In the genomic region with DNA sequence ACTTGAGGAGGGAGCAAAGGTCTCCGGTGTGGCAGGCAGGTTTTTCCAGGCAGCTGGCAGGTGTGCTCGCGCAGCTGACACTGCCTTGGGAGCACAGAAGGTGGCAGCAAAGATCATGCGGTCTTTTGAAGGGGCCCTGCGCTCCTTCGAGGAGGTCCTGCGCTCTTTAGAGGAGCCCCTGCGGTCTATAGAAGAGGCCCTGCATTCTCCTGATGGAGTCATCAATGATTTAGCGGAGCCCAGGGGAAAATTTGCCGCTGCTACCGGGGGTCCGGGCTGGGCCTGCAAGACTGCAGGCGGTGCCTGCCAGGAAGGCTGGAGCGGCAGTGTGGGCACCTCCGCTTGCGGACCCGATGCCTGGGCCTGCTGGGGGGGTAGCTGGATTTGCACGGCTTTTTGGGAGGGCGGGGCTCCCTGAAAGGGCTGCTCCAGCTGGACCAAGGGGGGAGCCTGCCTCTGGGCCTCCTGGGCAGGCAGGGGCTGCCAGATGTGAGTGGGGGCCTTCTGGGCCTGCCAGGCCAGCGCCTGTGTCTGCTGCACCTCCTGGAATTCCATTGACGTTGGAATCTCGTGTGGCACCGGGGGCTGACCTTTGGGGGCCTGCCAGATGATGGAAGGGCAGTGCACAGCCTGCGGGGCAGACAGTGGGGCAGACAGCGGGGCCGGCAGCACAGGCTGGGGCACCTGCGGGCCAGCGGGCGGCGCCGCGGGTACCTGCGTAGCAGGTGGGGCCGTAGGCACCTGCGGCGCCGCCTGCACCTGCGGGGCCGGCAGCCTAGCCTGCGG, we compare ENCODE assay signal across 13 cellular contexts. TPM values are rescaled to one million over a fixed set of nuclear protein-coding genes. Genes with fewer than 3 reads are reported as not detected.
A peak's percentile ranks its signal among the peaks of the same experiment; 100 is the strongest.
DNase-seq lines count a peak whose midpoint lies in the region; FAIRE-seq and TF ChIP-seq lines count a peak whose summit lies in the region.
"Had no signal": no experiment of that assay in that cellular context is flagged by ENCODE, and none has a peak within 500 bp of the region (broad histone marks: within the 10 kb centered on the region; RNA-seq: fewer than 3 reads in every experiment).

No MANE protein-coding gene starts in this region.

- H3K9me3 Mint-ChIP-seq in H9: peaks cover 54 to 55% of the 10 kb centered on the region in 2 experiments
- H3K9me3 Mint-ChIP-seq in astrocyte (ENCODE audit: unreplicated experiment): peaks cover 5% of the 10 kb centered on the region
- H3K9me3 Mint-ChIP-seq in T-helper 2 cell treated with Interferon-gamma antibody and Interleukin-4, amounts not matched to agents 5 μg/mL and 100 μg/mL, for 36 hours: no peaks in the 10 kb centered on the region

- no peaks in the 10 kb centered on the region for H3K79me1 ChIP-seq in H9 (ENCODE audit: insufficient read depth, low read depth, low read length, poor library complexity, severe bottlenecking)

- no peak overlapping the region for H3K56ac ChIP-seq in H9 (ENCODE audit: insufficient read length, low read depth, low read length)

- H3K9me3 ChIP-seq in H9 (ENCODE audit: control insufficient read depth, low read depth, low read length) (peaks cover 20% of the 10 kb centered on the region), astrocyte (ENCODE audit: insufficient read depth, low read depth, low read length) (no peaks in the 10 kb centered on the region), neural cell (ENCODE audit: low read length) (no peaks in the 10 kb centered on the region), left ventricle myocardium inferior (replicated peaks) (no peaks in the 10 kb centered on the region)

- intact Hi-C loops in left ventricle myocardium inferior (cut with micrococcal nuclease): loop anchor here (10.0 kb wide), 1 partner anchor 229 kb away; no protein-coding TSS in a partner anchor

- H2AFZ ChIP-seq in H9 (ENCODE audit: low read length) (no peak overlapping the region), astrocyte (ENCODE audit: low read depth, low read length) (no peak overlapping the region), neural cell (ENCODE audit: low read depth, low read length) (no peak overlapping the region)

- H3K4me1 ChIP-seq in H9 (ENCODE audit: insufficient read depth, low read length): no peaks in the 10 kb centered on the region
- H3K4me1 ChIP-seq in astrocyte (ENCODE audit: insufficient read depth, low read length): no peaks in the 10 kb centered on the region
- H3K4me1 ChIP-seq in left ventricle myocardium inferior: no peaks in the 10 kb centered on the region

- H3K27me3 Mint-ChIP-seq in H9 (ENCODE audit: low read depth) (no peaks in the 10 kb centered on the region), astrocyte (ENCODE audit: low read depth, unreplicated experiment) (no peaks in the 10 kb centered on the region)
- H3K27me3 Mint-ChIP-seq in T-helper 2 cell treated with Interferon-gamma antibody and Interleukin-4, amounts not matched to agents 5 μg/mL and 100 μg/mL, for 36 hours (ENCODE audit: low read depth): peaks cover 4% of the 10 kb centered on the region

- no peak overlapping the region for H2BK12ac ChIP-seq in H9 (ENCODE audit: insufficient read length, low read depth, low read length)

- H3K14ac ChIP-seq in H9 (ENCODE audit: insufficient read depth, low read length): no peak overlapping the region

- peak; percentile 60 for TF ChIP-seq CTCF in H9 (conservative IDR thresholded peaks at IDR 0.05)
- TF ChIP-seq CTCF in astrocyte (IDR thresholded peaks at IDR 0.05; ENCODE audit: insufficient read depth, low read depth, low read length): no peak
- peak; percentile 78 for TF ChIP-seq CTCF in neural cell (IDR thresholded peaks at IDR 0.05; ENCODE audit: poor library complexity, severe bottlenecking)
- TF ChIP-seq CTCF in left ventricle myocardium inferior (IDR thresholded peaks at IDR 0.05; ENCODE audit: borderline replicate concordance): no peak

- H3K27ac Mint-ChIP-seq in H9 (no peak overlapping the region; a peak in 1 of 7 replicates), astrocyte (ENCODE audit: unreplicated experiment) (no peak overlapping the region)
- no peak overlapping the region for H3K27ac Mint-ChIP-seq in T-helper 2 cell treated with Interferon-gamma antibody and Interleukin-4, amounts not matched to agents 5 μg/mL and 100 μg/mL, for 36 hours

- no peak overlapping the region for H2AK5ac ChIP-seq in H9 (ENCODE audit: insufficient read length, low read length)

- no peak overlapping the region for H3T11ph ChIP-seq in H9 (ENCODE audit: low read length)

- H3K4me3 ChIP-seq in astrocyte (ENCODE audit: insufficient read depth, low read depth, low read length) (no peak overlapping the region), neural cell (ENCODE audit: low read length) (peak overlapping the region; percentile 83), left ventricle myocardium inferior (no peak overlapping the region)

- H3K36me3 ChIP-seq in astrocyte (ENCODE audit: insufficient read depth, low read length) (no peaks in the 10 kb centered on the region), neural cell (ENCODE audit: insufficient read depth, low read length) (no peaks in the 10 kb centered on the region), left ventricle myocardium inferior (no peaks in the 10 kb centered on the region)

- no peaks in the 10 kb centered on the region for H3K79me2 ChIP-seq in H9 (ENCODE audit: insufficient read depth, low read length)
- H3K79me2 ChIP-seq in astrocyte (ENCODE audit: insufficient read depth, low read length): no peaks in the 10 kb centered on the region
- H3K79me2 ChIP-seq in neural cell (replicated peaks; ENCODE audit: insufficient read depth, low read length): peaks cover 11% of the 10 kb centered on the region

- no peaks in the 10 kb centered on the region for H4K20me1 ChIP-seq in H9 (ENCODE audit: control insufficient read depth, insufficient read depth, insufficient read length)
- no peaks in the 10 kb centered on the region for H4K20me1 ChIP-seq in astrocyte (ENCODE audit: insufficient read depth, low read length)
- no peaks in the 10 kb centered on the region for H4K20me1 ChIP-seq in neural cell (ENCODE audit: insufficient read depth)

- H3K4me2 ChIP-seq in H9 (ENCODE audit: insufficient read depth, insufficient read length, low read length) (no peak overlapping the region), astrocyte (ENCODE audit: low read length) (no peak overlapping the region), neural cell (ENCODE audit: low read length) (peak overlapping the region; percentile 34)

- H3K9me2 ChIP-seq in neural cell (ENCODE audit: insufficient read depth, low read length): no peaks in the 10 kb centered on the region

- H3K23ac ChIP-seq in H9 (ENCODE audit: insufficient read length, low read depth, low read length): no peak overlapping the region

- no peak overlapping the region for H3K4ac ChIP-seq in H9 (ENCODE audit: low read depth, low read length)

- H2BK5ac ChIP-seq in H9 (ENCODE audit: insufficient read length, low read length): no peak overlapping the region

- H2BK20ac ChIP-seq in H9 (ENCODE audit: low read depth, low read length, poor library complexity, severe bottlenecking): no peak overlapping the region

- H3K27ac ChIP-seq in H9 (ENCODE audit: insufficient read length, low read depth, low read length) (no peak overlapping the region), astrocyte (ENCODE audit: low read depth, low read length) (no peak overlapping the region), neural cell (ENCODE audit: low read length) (peak overlapping the region; percentile 30), left ventricle myocardium inferior (replicated peaks) (no peak overlapping the region)

- H3K9ac ChIP-seq in H9 (ENCODE audit: extremely low read depth, insufficient read length, low read length) (no peak overlapping the region), astrocyte (ENCODE audit: low read length) (no peak overlapping the region), neural cell (ENCODE audit: low read length) (peak overlapping the region; percentile 48)

- H4K91ac ChIP-seq in H9 (ENCODE audit: insufficient read length, low read depth, low read length): no peak overlapping the region

- no peak for TF ChIP-seq EP300 in neural cell (conservative IDR thresholded peaks at IDR 0.05; ENCODE audit: poor library complexity, severe bottlenecking)

- peak overlapping the region; percentile 23 to 33; a peak in 2 of 5 replicates for H3K4me3 Mint-ChIP-seq in H9
- H3K4me3 Mint-ChIP-seq in astrocyte (ENCODE audit: unreplicated experiment): peak overlapping the region; percentile 20
- H3K4me3 Mint-ChIP-seq in T-helper 2 cell treated with Interferon-gamma antibody and Interleukin-4, amounts not matched to agents 5 μg/mL and 100 μg/mL, for 36 hours: no peak overlapping the region

- H2BK15ac ChIP-seq in H9 (ENCODE audit: low read depth, low read length): no peak overlapping the region

- DNase-seq in DMS53 (lab: John Stamatoyannopoulos, UW) (peak; percentile 46), DMS53 treated with DMSO at 0.1 percent for 48 hours (lab: John Stamatoyannopoulos, UW; ENCODE audit: unreplicated experiment) (no peak), H9 (peak; percentile 62), astrocyte (ENCODE audit: low read depth) (no peak), left ventricle myocardium inferior (no peak), CD1c-positive myeloid dendritic cell (ENCODE audit: extremely low spot score) (no peak)
- no peak for DNase-seq in T-helper 2 cell treated with Interferon-gamma antibody and Interleukin-4, amounts not matched to agents 5 μg/mL and 100 μg/mL, for 36 hours (ENCODE audit: low spot score)
- DNase-seq: C1 segment of cervical spinal cord, KBM-7, NCI-H1694 had no signal

- WGBS in H9 (ENCODE audit: extremely low coverage, insufficient read length, low lambda C conversion rate): no CpG with 5 or more reads among the region's 40 CpGs

- H3K36me3 Mint-ChIP-seq in H9 (ENCODE audit: insufficient read depth in 1 of 3, low read depth in 3 of 3) (peaks cover 0 to 6% (median 1%) of the 10 kb centered on the region in 3 experiments; a peak in 3 of 7 replicates), astrocyte (ENCODE audit: low read depth, unreplicated experiment) (peaks cover 2% of the 10 kb centered on the region)
- H3K36me3 Mint-ChIP-seq in T-helper 2 cell treated with Interferon-gamma antibody and Interleukin-4, amounts not matched to agents 5 μg/mL and 100 μg/mL, for 36 hours (ENCODE audit: low read depth): no peaks in the 10 kb centered on the region

- no peaks in the 10 kb centered on the region for H3F3A ChIP-seq in neural cell (ENCODE audit: insufficient read depth, low read length, poor library complexity, severe bottlenecking)

- no peak for FAIRE-seq in astrocyte (lab: Jason Lieb, UNC)
- FAIRE-seq: GM12892 had no signal

- H4K5ac ChIP-seq in H9 (ENCODE audit: insufficient read length, low read depth, low read length): no peak overlapping the region

- no peak overlapping the region for H4K8ac ChIP-seq in H9 (replicated peaks; ENCODE audit: insufficient read length, low read depth, low read length)

- peak; percentile 85 for TF ChIP-seq RAD21 in neural cell (conservative IDR thresholded peaks at IDR 0.05)

- no peak overlapping the region for H2BK120ac ChIP-seq in H9 (ENCODE audit: low read depth, low read length, poor library complexity, severe bottlenecking)

- H3K23me2 ChIP-seq in H9 (ENCODE audit: insufficient read length, low read depth, low read length, poor library complexity, severe bottlenecking): peaks cover 3% of the 10 kb centered on the region

- H3K4me1 Mint-ChIP-seq in H9 (peaks cover 12 to 14% of the 10 kb centered on the region in 2 experiments; a peak in 3 of 4 replicates), astrocyte (ENCODE audit: low read depth, unreplicated experiment) (no peaks in the 10 kb centered on the region)
- H3K4me1 Mint-ChIP-seq in T-helper 2 cell treated with Interferon-gamma antibody and Interleukin-4, amounts not matched to agents 5 μg/mL and 100 μg/mL, for 36 hours (ENCODE audit: low read depth): no peaks in the 10 kb centered on the region

- H3K18ac ChIP-seq in H9 (ENCODE audit: insufficient read length, low read depth, low read length): no peak overlapping the region

- H3K27me3 ChIP-seq in H9 (ENCODE audit: insufficient read depth, low read length) (no peaks in the 10 kb centered on the region), astrocyte (ENCODE audit: insufficient read depth, low read length) (no peaks in the 10 kb centered on the region), neural cell (ENCODE audit: insufficient read depth, low read depth, low read length) (no peaks in the 10 kb centered on the region), left ventricle myocardium inferior (ENCODE audit: low read depth) (peaks cover 96% of the 10 kb centered on the region)

RNA-seq across cellular contexts. Expression of a gene that starts 2.1 kb away (rescaled TPM):
- 9.2 and 9.7 TPM in 2 replicates for total RNA-seq in H9 (2021)
- total RNA-seq in astrocyte: 8.1 and 8.6 TPM in 2 replicates
- 7.4 and 10.4 TPM in 2 replicates for polyA plus RNA-seq in neural cell
- 15.8 and 19.7 TPM in 2 replicates for polyA minus RNA-seq in neural cell
- total RNA-seq in left ventricle myocardium inferior: not detected
- total RNA-seq: A172 had no signal

RNA-seq across cellular contexts. Expression of a gene that starts 41.5 kb away (rescaled TPM):
- total RNA-seq in H9 (2021) (34.8 and 38.0 TPM in 2 replicates), astrocyte (59.5 and 61.6 TPM in 2 replicates), left ventricle myocardium inferior (35.2 TPM)
- 517 and 582 TPM in 2 replicates for polyA plus RNA-seq in neural cell
- polyA minus RNA-seq in neural cell: 255 and 259 TPM in 2 replicates
- total RNA-seq: A172 had no signal

Comparison
In these comparisons a context has a peak if more than half of its experiments do, and no peak if none do; other contexts are left out.
1. DNase-seq: peak in DMS53 (single experiment) and H9 (single experiment); none in DMS53 treated with DMSO at 0.1 percent for 48 hours (single experiment), astrocyte (single experiment), left ventricle myocardium inferior (single experiment), T-helper 2 cell treated with Interferon-gamma antibody and Interleukin-4, amounts not matched to agents 5 μg/mL and 100 μg/mL, for 36 hours (single experiment) and CD1c-positive myeloid dendritic cell (single experiment).
2. CTCF ChIP-seq: peak in H9 (single experiment) and neural cell (single experiment); none in astrocyte (single experiment) and left ventricle myocardium inferior (single experiment).